1 cellular context compared by ENCODE assay signal in the genomic region with DNA sequence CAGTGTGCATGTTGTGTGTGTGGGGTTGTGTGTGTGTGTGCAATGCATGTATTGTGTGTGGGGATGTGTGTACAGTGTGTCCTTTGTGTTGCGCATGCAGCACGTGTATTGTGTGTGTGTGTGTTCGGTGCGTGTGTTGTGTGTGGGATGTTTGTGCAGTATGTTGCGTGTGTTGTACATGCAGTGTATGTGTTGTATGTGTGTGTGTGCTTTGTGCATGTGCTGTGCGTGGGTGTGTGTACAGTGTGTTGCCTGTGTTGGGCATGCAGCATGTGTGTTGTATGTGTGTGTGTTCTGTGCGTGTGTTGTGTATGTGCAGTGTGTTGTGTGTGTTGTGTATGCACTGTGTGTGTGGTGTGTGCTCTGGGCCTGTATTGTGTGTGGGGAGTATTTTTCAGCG.
TF ChIP-seq lines count a peak whose summit lies in the region.

No MANE protein-coding gene starts in this region.

TF ChIP-seq in HepG2, 621 proteins besides CTCF, POLR2A, EP300 and RAD21 (continued from another document and continues in another):
- TF ChIP-seq, protein P1, sequence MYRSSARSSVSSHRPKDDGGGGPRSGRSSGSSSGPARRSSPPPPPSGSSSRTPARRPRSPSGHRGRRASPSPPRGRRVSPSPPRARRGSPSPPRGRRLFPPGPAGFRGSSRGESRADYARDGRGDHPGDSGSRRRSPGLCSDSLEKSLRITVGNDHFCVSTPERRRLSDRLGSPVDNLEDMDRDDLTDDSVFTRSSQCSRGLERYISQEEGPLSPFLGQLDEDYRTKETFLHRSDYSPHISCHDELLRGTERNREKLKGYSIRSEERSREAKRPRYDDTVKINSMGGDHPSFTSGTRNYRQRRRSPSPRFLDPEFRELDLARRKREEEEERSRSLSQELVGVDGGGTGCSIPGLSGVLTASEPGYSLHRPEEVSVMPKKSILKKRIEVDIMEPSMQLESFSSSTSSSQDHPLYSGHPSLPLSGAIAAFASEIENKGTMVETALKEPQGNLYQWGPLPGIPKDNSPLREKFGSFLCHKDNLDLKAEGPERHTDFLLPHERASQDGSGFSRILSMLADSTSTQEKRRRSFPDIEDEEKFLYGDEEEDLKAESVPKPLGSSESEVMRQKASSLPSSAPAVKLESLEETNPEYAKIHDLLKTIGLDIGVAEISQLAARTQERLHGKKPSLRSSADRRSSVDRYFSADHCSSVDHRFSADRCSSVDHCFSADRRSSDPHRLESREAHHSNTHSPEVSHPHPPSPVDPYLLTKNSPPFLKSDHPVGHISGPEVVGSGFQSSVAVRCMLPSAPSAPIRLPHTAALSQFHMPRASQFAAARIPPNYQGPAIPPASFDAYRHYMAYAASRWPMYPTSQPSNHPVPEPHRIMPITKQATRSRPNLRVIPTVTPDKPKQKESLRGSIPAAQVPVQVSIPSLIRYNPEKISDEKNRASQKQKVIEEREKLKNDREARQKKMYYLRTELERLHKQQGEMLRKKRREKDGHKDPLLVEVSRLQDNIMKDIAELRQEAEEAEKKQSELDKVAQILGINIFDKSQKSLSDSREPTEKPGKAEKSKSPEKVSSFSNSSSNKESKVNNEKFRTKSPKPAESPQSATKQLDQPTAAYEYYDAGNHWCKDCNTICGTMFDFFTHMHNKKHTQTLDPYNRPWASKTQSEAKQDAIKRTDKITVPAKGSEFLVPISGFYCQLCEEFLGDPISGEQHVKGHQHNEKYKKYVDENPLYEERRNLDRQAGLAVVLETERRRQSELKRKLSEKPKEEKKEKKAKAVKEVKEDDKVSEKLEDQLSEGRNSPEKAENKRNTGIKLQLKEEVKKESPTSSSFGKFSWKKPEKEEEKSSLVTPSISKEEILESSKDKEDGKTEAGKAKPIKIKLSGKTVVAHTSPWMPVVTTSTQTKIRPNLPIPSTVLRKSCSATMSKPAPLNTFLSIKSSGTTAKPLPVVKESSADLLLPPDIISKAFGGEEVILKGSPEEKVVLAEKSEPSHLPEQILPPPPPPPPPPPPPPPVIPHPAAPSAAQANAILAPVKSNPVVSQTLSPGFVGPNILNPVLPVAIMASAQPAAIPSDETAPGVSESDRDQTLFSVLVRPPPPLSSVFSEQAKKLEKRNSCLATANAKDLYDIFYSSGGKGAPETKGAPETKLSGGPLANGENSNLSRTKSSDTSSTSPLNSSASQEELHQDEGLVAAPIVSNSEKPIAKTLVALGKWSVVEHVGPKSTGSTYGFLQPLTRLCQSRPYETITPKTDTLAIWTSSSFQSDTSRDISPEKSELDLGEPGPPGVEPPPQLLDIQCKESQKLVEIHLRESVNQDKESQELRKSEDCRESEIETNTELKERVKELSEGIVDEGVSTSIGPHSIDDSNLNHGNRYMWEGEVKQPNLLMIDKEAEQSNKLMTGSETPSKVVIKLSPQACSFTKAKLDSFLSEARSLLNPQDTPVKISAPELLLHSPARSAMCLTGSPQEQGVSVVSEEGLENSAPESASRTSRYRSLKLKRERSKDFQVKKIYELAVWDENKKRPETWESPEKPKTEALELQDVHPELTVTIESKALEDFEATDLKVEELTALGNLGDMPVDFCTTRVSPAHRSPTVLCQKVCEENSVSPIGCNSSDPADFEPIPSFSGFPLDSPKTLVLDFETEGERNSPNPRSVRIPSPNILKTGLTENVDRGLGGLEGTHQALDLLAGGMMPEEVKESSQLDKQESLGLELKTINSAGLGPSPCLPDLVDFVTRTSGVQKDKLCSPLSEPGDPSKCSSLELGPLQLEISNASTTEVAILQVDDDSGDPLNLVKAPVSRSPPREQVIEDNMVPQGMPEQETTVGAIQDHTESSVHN (CRISPR knock-in tag; IDR thresholded peaks at IDR 0.05), result no peak
- no peak for TF ChIP-seq HOXD1 (CRISPR knock-in tag; IDR thresholded peaks at IDR 0.05)
- TF ChIP-seq ARNTL (CRISPR knock-in tag; IDR thresholded peaks at IDR 0.05), result no peak
- TF ChIP-seq ZFX (CRISPR knock-in tag; IDR thresholded peaks at IDR 0.05; ENCODE audit: low read depth), result no peak
- peak; percentile 3; the same call in 1 of the 2 replicates for TF ChIP-seq CREB1 (IDR thresholded peaks at IDR 0.05)
- no peak for TF ChIP-seq CREB1 (CRISPR knock-in tag; IDR thresholded peaks at IDR 0.05)
- TF ChIP-seq RAD51 (IDR thresholded peaks at IDR 0.05; ENCODE audit: borderline replicate concordance), result peak; percentile 24; the same call in 1 of the 2 replicates
- TF ChIP-seq, protein P2, sequence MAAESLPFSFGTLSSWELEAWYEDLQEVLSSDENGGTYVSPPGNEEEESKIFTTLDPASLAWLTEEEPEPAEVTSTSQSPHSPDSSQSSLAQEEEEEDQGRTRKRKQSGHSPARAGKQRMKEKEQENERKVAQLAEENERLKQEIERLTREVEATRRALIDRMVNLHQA (CRISPR knock-in tag; IDR thresholded peaks at IDR 0.05), result no peak
- no peak for TF ChIP-seq RCOR2 (CRISPR knock-in tag; IDR thresholded peaks at IDR 0.05)
- TF ChIP-seq GLI4 (CRISPR knock-in tag; IDR thresholded peaks at IDR 0.05; ENCODE audit: borderline replicate concordance), result no peak
- TF ChIP-seq ZNF841 (CRISPR knock-in tag; IDR thresholded peaks at IDR 0.05; ENCODE audit: borderline replicate concordance), result no peak
- TF ChIP-seq, protein P3, sequence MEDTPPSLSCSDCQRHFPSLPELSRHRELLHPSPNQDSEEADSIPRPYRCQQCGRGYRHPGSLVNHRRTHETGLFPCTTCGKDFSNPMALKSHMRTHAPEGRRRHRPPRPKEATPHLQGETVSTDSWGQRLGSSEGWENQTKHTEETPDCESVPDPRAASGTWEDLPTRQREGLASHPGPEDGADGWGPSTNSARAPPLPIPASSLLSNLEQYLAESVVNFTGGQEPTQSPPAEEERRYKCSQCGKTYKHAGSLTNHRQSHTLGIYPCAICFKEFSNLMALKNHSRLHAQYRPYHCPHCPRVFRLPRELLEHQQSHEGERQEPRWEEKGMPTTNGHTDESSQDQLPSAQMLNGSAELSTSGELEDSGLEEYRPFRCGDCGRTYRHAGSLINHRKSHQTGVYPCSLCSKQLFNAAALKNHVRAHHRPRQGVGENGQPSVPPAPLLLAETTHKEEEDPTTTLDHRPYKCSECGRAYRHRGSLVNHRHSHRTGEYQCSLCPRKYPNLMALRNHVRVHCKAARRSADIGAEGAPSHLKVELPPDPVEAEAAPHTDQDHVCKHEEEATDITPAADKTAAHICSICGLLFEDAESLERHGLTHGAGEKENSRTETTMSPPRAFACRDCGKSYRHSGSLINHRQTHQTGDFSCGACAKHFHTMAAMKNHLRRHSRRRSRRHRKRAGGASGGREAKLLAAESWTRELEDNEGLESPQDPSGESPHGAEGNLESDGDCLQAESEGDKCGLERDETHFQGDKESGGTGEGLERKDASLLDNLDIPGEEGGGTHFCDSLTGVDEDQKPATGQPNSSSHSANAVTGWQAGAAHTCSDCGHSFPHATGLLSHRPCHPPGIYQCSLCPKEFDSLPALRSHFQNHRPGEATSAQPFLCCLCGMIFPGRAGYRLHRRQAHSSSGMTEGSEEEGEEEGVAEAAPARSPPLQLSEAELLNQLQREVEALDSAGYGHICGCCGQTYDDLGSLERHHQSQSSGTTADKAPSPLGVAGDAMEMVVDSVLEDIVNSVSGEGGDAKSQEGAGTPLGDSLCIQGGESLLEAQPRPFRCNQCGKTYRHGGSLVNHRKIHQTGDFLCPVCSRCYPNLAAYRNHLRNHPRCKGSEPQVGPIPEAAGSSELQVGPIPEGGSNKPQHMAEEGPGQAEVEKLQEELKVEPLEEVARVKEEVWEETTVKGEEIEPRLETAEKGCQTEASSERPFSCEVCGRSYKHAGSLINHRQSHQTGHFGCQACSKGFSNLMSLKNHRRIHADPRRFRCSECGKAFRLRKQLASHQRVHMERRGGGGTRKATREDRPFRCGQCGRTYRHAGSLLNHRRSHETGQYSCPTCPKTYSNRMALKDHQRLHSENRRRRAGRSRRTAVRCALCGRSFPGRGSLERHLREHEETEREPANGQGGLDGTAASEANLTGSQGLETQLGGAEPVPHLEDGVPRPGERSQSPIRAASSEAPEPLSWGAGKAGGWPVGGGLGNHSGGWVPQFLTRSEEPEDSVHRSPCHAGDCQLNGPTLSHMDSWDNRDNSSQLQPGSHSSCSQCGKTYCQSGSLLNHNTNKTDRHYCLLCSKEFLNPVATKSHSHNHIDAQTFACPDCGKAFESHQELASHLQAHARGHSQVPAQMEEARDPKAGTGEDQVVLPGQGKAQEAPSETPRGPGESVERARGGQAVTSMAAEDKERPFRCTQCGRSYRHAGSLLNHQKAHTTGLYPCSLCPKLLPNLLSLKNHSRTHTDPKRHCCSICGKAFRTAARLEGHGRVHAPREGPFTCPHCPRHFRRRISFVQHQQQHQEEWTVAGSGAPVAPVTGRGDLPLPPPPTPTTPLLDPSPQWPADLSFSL (CRISPR knock-in tag; IDR thresholded peaks at IDR 0.05), result peak; percentile 48; the same call in 1 of the 2 replicates
- TF ChIP-seq TGIF2 (CRISPR knock-in tag; IDR thresholded peaks at IDR 0.05), result no peak
- TF ChIP-seq, protein P4, sequence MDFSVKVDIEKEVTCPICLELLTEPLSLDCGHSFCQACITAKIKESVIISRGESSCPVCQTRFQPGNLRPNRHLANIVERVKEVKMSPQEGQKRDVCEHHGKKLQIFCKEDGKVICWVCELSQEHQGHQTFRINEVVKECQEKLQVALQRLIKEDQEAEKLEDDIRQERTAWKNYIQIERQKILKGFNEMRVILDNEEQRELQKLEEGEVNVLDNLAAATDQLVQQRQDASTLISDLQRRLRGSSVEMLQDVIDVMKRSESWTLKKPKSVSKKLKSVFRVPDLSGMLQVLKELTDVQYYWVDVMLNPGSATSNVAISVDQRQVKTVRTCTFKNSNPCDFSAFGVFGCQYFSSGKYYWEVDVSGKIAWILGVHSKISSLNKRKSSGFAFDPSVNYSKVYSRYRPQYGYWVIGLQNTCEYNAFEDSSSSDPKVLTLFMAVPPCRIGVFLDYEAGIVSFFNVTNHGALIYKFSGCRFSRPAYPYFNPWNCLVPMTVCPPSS (IDR thresholded peaks at IDR 0.05), result peak; percentile 88; the same call in 1 of the 2 replicates
- no peak for TF ChIP-seq ZSCAN30 (CRISPR knock-in tag; IDR thresholded peaks at IDR 0.05)
- TF ChIP-seq ARNT (IDR thresholded peaks at IDR 0.05), result 0 out of 2 replicates have a peak, but pooled peaks have one; percentile 66
- TF ChIP-seq IKZF1 (IDR thresholded peaks at IDR 0.05), result peak; percentile 96
- TF ChIP-seq ZNF292 (CRISPR knock-in tag; IDR thresholded peaks at IDR 0.05; ENCODE audit: borderline replicate concordance, low read depth), result no peak
- TF ChIP-seq, protein P5, sequence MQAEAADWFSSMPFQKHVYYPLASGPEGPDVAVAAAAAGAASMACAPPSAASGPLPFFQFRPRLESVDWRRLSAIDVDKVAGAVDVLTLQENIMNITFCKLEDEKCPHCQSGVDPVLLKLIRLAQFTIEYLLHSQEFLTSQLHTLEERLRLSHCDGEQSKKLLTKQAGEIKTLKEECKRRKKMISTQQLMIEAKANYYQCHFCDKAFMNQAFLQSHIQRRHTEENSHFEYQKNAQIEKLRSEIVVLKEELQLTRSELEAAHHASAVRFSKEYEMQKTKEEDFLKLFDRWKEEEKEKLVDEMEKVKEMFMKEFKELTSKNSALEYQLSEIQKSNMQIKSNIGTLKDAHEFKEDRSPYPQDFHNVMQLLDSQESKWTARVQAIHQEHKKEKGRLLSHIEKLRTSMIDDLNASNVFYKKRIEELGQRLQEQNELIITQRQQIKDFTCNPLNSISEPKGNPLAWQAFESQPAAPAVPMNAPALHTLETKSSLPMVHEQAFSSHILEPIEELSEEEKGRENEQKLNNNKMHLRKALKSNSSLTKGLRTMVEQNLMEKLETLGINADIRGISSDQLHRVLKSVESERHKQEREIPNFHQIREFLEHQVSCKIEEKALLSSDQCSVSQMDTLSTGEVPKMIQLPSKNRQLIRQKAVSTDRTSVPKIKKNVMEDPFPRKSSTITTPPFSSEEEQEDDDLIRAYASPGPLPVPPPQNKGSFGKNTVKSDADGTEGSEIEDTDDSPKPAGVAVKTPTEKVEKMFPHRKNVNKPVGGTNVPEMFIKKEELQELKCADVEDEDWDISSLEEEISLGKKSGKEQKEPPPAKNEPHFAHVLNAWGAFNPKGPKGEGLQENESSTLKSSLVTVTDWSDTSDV (CRISPR knock-in tag; IDR thresholded peaks at IDR 0.05), result no peak
- TF ChIP-seq, protein P6, sequence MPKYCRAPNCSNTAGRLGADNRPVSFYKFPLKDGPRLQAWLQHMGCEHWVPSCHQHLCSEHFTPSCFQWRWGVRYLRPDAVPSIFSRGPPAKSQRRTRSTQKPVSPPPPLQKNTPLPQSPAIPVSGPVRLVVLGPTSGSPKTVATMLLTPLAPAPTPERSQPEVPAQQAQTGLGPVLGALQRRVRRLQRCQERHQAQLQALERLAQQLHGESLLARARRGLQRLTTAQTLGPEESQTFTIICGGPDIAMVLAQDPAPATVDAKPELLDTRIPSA (CRISPR knock-in tag; IDR thresholded peaks at IDR 0.05; ENCODE audit: borderline replicate concordance), result no peak
- TF ChIP-seq, protein P7, sequence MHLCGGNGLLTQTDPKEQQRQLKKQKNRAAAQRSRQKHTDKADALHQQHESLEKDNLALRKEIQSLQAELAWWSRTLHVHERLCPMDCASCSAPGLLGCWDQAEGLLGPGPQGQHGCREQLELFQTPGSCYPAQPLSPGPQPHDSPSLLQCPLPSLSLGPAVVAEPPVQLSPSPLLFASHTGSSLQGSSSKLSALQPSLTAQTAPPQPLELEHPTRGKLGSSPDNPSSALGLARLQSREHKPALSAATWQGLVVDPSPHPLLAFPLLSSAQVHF (CRISPR knock-in tag; IDR thresholded peaks at IDR 0.05), result no peak
- TF ChIP-seq, protein P8, sequence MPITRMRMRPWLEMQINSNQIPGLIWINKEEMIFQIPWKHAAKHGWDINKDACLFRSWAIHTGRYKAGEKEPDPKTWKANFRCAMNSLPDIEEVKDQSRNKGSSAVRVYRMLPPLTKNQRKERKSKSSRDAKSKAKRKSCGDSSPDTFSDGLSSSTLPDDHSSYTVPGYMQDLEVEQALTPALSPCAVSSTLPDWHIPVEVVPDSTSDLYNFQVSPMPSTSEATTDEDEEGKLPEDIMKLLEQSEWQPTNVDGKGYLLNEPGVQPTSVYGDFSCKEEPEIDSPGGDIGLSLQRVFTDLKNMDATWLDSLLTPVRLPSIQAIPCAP (CRISPR knock-in tag; IDR thresholded peaks at IDR 0.05; ENCODE audit: low read depth), result no peak
- no peak for TF ChIP-seq ZFY (CRISPR knock-in tag; IDR thresholded peaks at IDR 0.05)
- TF ChIP-seq, protein P9, sequence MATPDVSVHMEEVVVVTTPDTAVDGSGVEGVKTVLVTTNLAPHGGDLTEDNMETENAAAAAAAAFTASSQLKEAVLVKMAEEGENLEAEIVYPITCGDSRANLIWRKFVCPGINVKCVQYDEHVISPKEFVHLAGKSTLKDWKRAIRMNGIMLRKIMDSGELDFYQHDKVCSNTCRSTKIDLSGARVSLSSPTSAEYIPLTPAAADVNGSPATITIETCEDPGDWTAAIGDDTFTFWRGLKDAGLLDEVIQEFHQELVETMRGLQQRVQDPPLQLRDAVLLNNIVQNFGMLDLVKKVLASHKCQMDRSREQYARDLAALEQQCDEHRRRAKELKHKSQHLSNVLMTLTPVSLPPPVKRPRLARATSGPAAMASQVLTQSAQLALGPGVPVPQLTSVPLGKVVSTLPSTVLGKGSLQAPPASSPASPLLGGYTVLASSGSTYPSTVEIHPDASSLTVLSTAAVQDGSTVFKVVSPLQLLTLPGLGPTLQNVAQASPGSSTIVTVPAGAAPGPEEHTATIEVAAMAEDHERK (CRISPR knock-in tag; IDR thresholded peaks at IDR 0.05; ENCODE audit: low read depth), result no peak
- no peak for TF ChIP-seq MEIS2 (CRISPR knock-in tag; IDR thresholded peaks at IDR 0.05)
- TF ChIP-seq, protein P10, sequence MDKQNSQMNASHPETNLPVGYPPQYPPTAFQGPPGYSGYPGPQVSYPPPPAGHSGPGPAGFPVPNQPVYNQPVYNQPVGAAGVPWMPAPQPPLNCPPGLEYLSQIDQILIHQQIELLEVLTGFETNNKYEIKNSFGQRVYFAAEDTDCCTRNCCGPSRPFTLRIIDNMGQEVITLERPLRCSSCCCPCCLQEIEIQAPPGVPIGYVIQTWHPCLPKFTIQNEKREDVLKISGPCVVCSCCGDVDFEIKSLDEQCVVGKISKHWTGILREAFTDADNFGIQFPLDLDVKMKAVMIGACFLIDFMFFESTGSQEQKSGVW (CRISPR knock-in tag; IDR thresholded peaks at IDR 0.05; ENCODE audit: borderline replicate concordance), result no peak
- peak; percentile 49 for TF ChIP-seq FOXA1 (IDR thresholded peaks at IDR 0.05)
- no peak for TF ChIP-seq FOXA1 (CRISPR knock-in tag; IDR thresholded peaks at IDR 0.05)
- TF ChIP-seq ZNF792 (CRISPR knock-in tag; IDR thresholded peaks at IDR 0.05), result no peak
- TF ChIP-seq PITX1 (CRISPR knock-in tag; IDR thresholded peaks at IDR 0.05), result no peak
- no peak for TF ChIP-seq ZNF10 (CRISPR knock-in tag; IDR thresholded peaks at IDR 0.05; ENCODE audit: borderline replicate concordance, low read depth)
